ENCODE assay signal across 8 cellular contexts in the genomic region with DNA sequence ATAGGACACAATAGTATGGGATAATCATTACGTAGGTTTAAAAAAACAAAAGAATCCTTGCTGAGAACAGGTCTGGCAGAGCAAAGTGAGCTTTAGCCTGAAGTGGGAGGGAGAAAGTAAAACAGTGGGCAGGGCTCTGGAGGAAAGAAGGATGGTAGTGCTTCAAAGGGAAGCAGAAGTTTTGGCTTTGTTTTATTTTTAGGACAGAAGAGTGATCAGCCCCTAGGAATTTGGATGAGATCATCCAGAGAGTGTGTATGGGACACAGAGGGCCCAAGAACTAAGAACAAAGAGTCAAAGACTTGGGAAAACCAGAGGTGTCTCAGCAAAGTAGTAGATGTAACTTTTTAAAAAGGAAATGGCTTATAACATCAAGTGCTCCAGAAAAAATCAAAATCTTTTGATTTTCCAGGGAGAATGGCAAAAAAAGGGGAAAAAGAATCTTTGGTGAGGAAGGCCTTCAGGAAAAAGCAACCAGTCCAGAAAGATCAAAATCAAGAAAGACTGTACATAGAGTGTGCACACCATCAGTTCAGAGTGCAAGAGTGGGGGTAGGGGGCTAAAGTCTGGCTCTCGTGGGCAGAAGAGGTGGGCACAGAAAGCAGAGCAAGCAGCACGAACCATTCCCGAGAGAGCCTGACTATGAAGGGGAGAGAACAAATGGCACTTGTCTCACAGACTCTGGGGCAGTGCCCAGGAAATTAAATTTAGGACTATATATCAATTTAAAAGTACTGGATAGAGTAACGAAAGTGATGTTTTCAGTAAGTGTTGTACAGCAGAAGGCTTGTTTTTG. TPM values are rescaled to one million over a fixed set of nuclear protein-coding genes. Genes with fewer than 3 reads are reported as not detected.
A peak's percentile ranks its signal among the peaks of the same experiment; 100 is the strongest.
DNase-seq lines count a peak whose midpoint lies in the region; ATAC-seq lines count a peak whose summit lies in the region.

No MANE protein-coding gene starts in this region.

- peak; percentile 62 for ATAC-seq in esophagus mucosa
- ATAC-seq in naive thymus-derived CD8-positive, alpha-beta T cell: no peak
- no peak for ATAC-seq in GM19452 (IDR thresholded peaks at IDR 0.05; ENCODE audit: unreplicated experiment)
- no peak for ATAC-seq in HG03565 (IDR thresholded peaks at IDR 0.05; ENCODE audit: unreplicated experiment)

- H3K9ac ChIP-seq in NT2/D1 (ENCODE audit: insufficient read length, low read depth): no peak overlapping the region

- H3K36me3 Mint-ChIP-seq in naive thymus-derived CD8-positive, alpha-beta T cell: peaks cover 0 to 5% (median 0%) of the 10 kb centered on the region in 3 donors
- H3K36me3 Mint-ChIP-seq in T-helper 2 cell treated with Interferon-gamma antibody and Interleukin-4, amounts not matched to agents 5 μg/mL and 100 μg/mL, for 36 hours (ENCODE audit: low read depth): peaks cover 4% of the 10 kb centered on the region

- peak overlapping the region in 6 of 10 donors; percentile 3 to 66 (median 20) for H3K27ac Mint-ChIP-seq in naive thymus-derived CD8-positive, alpha-beta T cell
- H3K27ac Mint-ChIP-seq in T-helper 2 cell treated with Interferon-gamma antibody and Interleukin-4, amounts not matched to agents 5 μg/mL and 100 μg/mL, for 36 hours: no peak overlapping the region

- H3K36me3 ChIP-seq in NT2/D1 (ENCODE audit: insufficient read depth, insufficient read length, low read length): no peaks in the 10 kb centered on the region

- POLR2A ChIA-PET in naive thymus-derived CD8-positive, alpha-beta T cell (lab: Charles Lee): no interaction called here

- DNase-seq in AG20443 (ENCODE audit: low spot score) (peak; percentile 88), NT2/D1 (ENCODE audit: low read depth, low spot score) (peak; percentile 20), GDM1 (lab: John Stamatoyannopoulos, UW) (no peak)
- DNase-seq in naive thymus-derived CD8-positive, alpha-beta T cell: no peak
- DNase-seq in T-helper 2 cell treated with Interferon-gamma antibody and Interleukin-4, amounts not matched to agents 5 μg/mL and 100 μg/mL, for 36 hours (ENCODE audit: low spot score): no peak

- no peaks in the 10 kb centered on the region for H3K9me3 ChIP-seq in NT2/D1 (ENCODE audit: insufficient read depth, low read length)

- no peak overlapping the region for H3K4me3 ChIP-seq in NT2/D1 (ENCODE audit: insufficient read length, low read depth)

- H3K4me1 Mint-ChIP-seq in naive thymus-derived CD8-positive, alpha-beta T cell: peaks cover 28 to 72% (median 62%) of the 10 kb centered on the region in 4 donors
- H3K4me1 Mint-ChIP-seq in T-helper 2 cell treated with Interferon-gamma antibody and Interleukin-4, amounts not matched to agents 5 μg/mL and 100 μg/mL, for 36 hours (ENCODE audit: low read depth): peaks cover 25% of the 10 kb centered on the region

- H3K27me3 Mint-ChIP-seq in naive thymus-derived CD8-positive, alpha-beta T cell: no peaks in the 10 kb centered on the region
- no peaks in the 10 kb centered on the region for H3K27me3 Mint-ChIP-seq in T-helper 2 cell treated with Interferon-gamma antibody and Interleukin-4, amounts not matched to agents 5 μg/mL and 100 μg/mL, for 36 hours (ENCODE audit: low read depth)

- peak overlapping the region in 1 of 10 donors; percentile 4 for H3K4me3 Mint-ChIP-seq in naive thymus-derived CD8-positive, alpha-beta T cell
- H3K4me3 Mint-ChIP-seq in T-helper 2 cell treated with Interferon-gamma antibody and Interleukin-4, amounts not matched to agents 5 μg/mL and 100 μg/mL, for 36 hours: no peak overlapping the region

- H3K9me3 Mint-ChIP-seq in naive thymus-derived CD8-positive, alpha-beta T cell: no peaks in the 10 kb centered on the region
- H3K9me3 Mint-ChIP-seq in T-helper 2 cell treated with Interferon-gamma antibody and Interleukin-4, amounts not matched to agents 5 μg/mL and 100 μg/mL, for 36 hours: no peaks in the 10 kb centered on the region

- H3K4me1 ChIP-seq in NT2/D1 (ENCODE audit: insufficient read depth, insufficient read length): peaks cover 6% of the 10 kb centered on the region

- H3K27me3 ChIP-seq in NT2/D1 (ENCODE audit: insufficient read depth, insufficient read length): no peaks in the 10 kb centered on the region

RNA-seq across cellular contexts. Expression of a gene that starts 30.1 kb away (rescaled TPM):
- 112 TPM for total RNA-seq in esophagus mucosa
- 100 to 1,000 TPM; 119 TPM for total RNA-seq in naive thymus-derived CD8-positive, alpha-beta T cell
- polyA plus RNA-seq in naive thymus-derived CD8-positive, alpha-beta T cell: 10 to 100 TPM; 62.9 to 92.8 (median 78.9) TPM

Comparison
In these comparisons a context has a peak if more than half of its experiments do, and no peak if none do; other contexts are left out.
1. DNase-seq: peak in AG20443 (single experiment) and NT2/D1 (single experiment); none in naive thymus-derived CD8-positive, alpha-beta T cell (0 of 10), GDM1 (single experiment) and T-helper 2 cell treated with Interferon-gamma antibody and Interleukin-4, amounts not matched to agents 5 μg/mL and 100 μg/mL, for 36 hours (single experiment).